ENCODE assay signal across 6 cellular contexts in genomic region chr11:119101367-119101758, GRCh38. TPM values are rescaled to one million over a fixed set of nuclear protein-coding genes. Genes with fewer than 3 reads are reported as not detected.
A peak's percentile ranks its signal among the peaks of the same experiment; 100 is the strongest.
DNase-seq lines count a peak whose midpoint lies in the region; ATAC-seq and TF ChIP-seq lines count a peak whose summit lies in the region.

No MANE protein-coding gene starts in this region.

- H3K4me3 Mint-ChIP-seq in activated T-helper 17 cell treated with anti-CD3 and anti-CD28 coated beads, Interleukin-2, amount 50 U/mL, for 72 hours, result peak overlapping the region; percentile 84

- ATAC-seq in HG02870 (IDR thresholded peaks at IDR 0.05; ENCODE audit: unreplicated experiment), result peak; percentile 18
- peak; percentile 42 for ATAC-seq in activated T-helper 17 cell treated with anti-CD3 and anti-CD28 coated beads, Interleukin-2, amount 50 U/mL, for 72 hours (replicated peaks)

- H3K36me3 Mint-ChIP-seq in activated T-helper 17 cell treated with anti-CD3 and anti-CD28 coated beads, Interleukin-2, amount 50 U/mL, for 72 hours (ENCODE audit: low read depth), result peaks cover 42% of the 10 kb centered on the region

- H3K4me1 ChIP-seq in mesodermal cell (ENCODE audit: control insufficient read depth, insufficient read depth, low read length, poor library complexity, severe bottlenecking), result peaks cover 18% of the 10 kb centered on the region

- WGBS in mesodermal cell (ENCODE audit: insufficient coverage in 2 of 2), 2 experiments, result 0% methylated on average over 21 to 22 of the region's 22 CpGs

- no peaks in the 10 kb centered on the region for H3K9me3 ChIP-seq in mesodermal cell (ENCODE audit: control insufficient read depth, low read length)

- DNase-seq in GM12864 (ENCODE audit: low read depth) (no peak), NCI-H1436 (lab: John Stamatoyannopoulos, UW) (no peak), NCI-H345 (lab: John Stamatoyannopoulos, UW) (no peak)

- peaks cover 22% of the 10 kb centered on the region for H3K4me1 Mint-ChIP-seq in activated T-helper 17 cell treated with anti-CD3 and anti-CD28 coated beads, Interleukin-2, amount 50 U/mL, for 72 hours

- H3K27ac ChIP-seq in mesodermal cell (ENCODE audit: low read depth, low read length, severe bottlenecking), result peak overlapping the region; percentile 98

- peak; percentile 7 for TF ChIP-seq CTCF in GM12864 (IDR thresholded peaks at IDR 0.05; ENCODE audit: low read depth, low read length, missing control alignments)

- H3K27ac Mint-ChIP-seq in activated T-helper 17 cell treated with anti-CD3 and anti-CD28 coated beads, Interleukin-2, amount 50 U/mL, for 72 hours, result peak overlapping the region; percentile 96

- H3K4me3 ChIP-seq in GM12864 (ENCODE audit: low read depth, low read length) (peak overlapping the region; percentile 84), mesodermal cell (ENCODE audit: extremely low read depth, insufficient read depth, low read length, poor library complexity, severe bottlenecking) (peak overlapping the region; percentile 81)

- no peaks in the 10 kb centered on the region for H3K27me3 Mint-ChIP-seq in activated T-helper 17 cell treated with anti-CD3 and anti-CD28 coated beads, Interleukin-2, amount 50 U/mL, for 72 hours

- H3K9me3 Mint-ChIP-seq in activated T-helper 17 cell treated with anti-CD3 and anti-CD28 coated beads, Interleukin-2, amount 50 U/mL, for 72 hours, result no peaks in the 10 kb centered on the region

- peaks cover 27% of the 10 kb centered on the region for H3K36me3 ChIP-seq in mesodermal cell (ENCODE audit: control insufficient read depth, insufficient read depth, low read length)

RNA-seq across cellular contexts. Expression of gene DPAGT1, which starts 0.3 kb away (rescaled TPM):
- 10 to 100 TPM; 57.6 to 85.7 TPM for total RNA-seq in activated T-helper 17 cell treated with anti-CD3 and anti-CD28 coated beads, Interleukin-2, amount 50 U/mL, for 72 hours
- polyA plus RNA-seq in mesodermal cell (2013, experiment 1 of 2), result 53.6 TPM
- polyA plus RNA-seq in mesodermal cell (2013, experiment 2 of 2), result 43.7 TPM

RNA-seq across cellular contexts. Expression of gene C2CD2L, which starts 5.8 kb away (rescaled TPM):
- 10 to 100 TPM; 16.5 to 26.4 TPM for total RNA-seq in activated T-helper 17 cell treated with anti-CD3 and anti-CD28 coated beads, Interleukin-2, amount 50 U/mL, for 72 hours
- polyA plus RNA-seq in mesodermal cell (2013, experiment 1 of 2), result 9.9 TPM
- 8.1 TPM for polyA plus RNA-seq in mesodermal cell (2013, experiment 2 of 2)

RNA-seq across cellular contexts. Expression of gene HMBS, which starts 16.7 kb away (rescaled TPM):
- total RNA-seq in activated T-helper 17 cell treated with anti-CD3 and anti-CD28 coated beads, Interleukin-2, amount 50 U/mL, for 72 hours, result 10 to 100 TPM; 15.7 to 26.3 TPM
- polyA plus RNA-seq in mesodermal cell (2013, experiment 1 of 2), result 38.2 TPM
- polyA plus RNA-seq in mesodermal cell (2013, experiment 2 of 2), result 29.3 TPM

RNA-seq across cellular contexts. Expression of gene HINFP, which starts 20.0 kb away (rescaled TPM):
- 10 to 100 TPM; 41.6 to 47.5 TPM for total RNA-seq in activated T-helper 17 cell treated with anti-CD3 and anti-CD28 coated beads, Interleukin-2, amount 50 U/mL, for 72 hours
- polyA plus RNA-seq in mesodermal cell (2013, experiment 1 of 2), result 28.5 TPM
- 24.6 TPM for polyA plus RNA-seq in mesodermal cell (2013, experiment 2 of 2)

RNA-seq across cellular contexts. Expression of gene VPS11, which starts 33.7 kb away (rescaled TPM):
- total RNA-seq in activated T-helper 17 cell treated with anti-CD3 and anti-CD28 coated beads, Interleukin-2, amount 50 U/mL, for 72 hours, result 10 to 100 TPM; 31.7 to 33.7 TPM
- 35.2 TPM for polyA plus RNA-seq in mesodermal cell (2013, experiment 1 of 2)
- 27.8 TPM for polyA plus RNA-seq in mesodermal cell (2013, experiment 2 of 2)
